Comparison of ENCODE assay signal across 1 cellular context in genomic region chr7:6447589-6448210, GRCh38.
TF ChIP-seq lines count a peak whose summit lies in the region.

Gene DAGLB (minus strand): TSS chr7:6447954. CDS start chr7:6447842, 112 bp downstream.

TF ChIP-seq in HepG2, 621 proteins besides CTCF, POLR2A, EP300 and RAD21 (continued from another document and continues in another):
- no peak for TF ChIP-seq ZBTB44 (CRISPR knock-in tag; IDR thresholded peaks at IDR 0.05)
- TF ChIP-seq HDAC1 (CRISPR knock-in tag; IDR thresholded peaks at IDR 0.05) = no peak; the same call in none of the 2 replicates
- no peak for TF ChIP-seq CENPBD1 (CRISPR knock-in tag; IDR thresholded peaks at IDR 0.05; ENCODE audit: borderline replicate concordance, low read depth)
- TF ChIP-seq FOXO4 (CRISPR knock-in tag; conservative IDR thresholded peaks at IDR 0.05) = no peak
- TF ChIP-seq THYN1 (CRISPR knock-in tag; IDR thresholded peaks at IDR 0.05; ENCODE audit: borderline replicate concordance, low read depth) = no peak
- TF ChIP-seq ZBTB42 (CRISPR knock-in tag; IDR thresholded peaks at IDR 0.05) = no peak
- TF ChIP-seq HNRNPUL1 (IDR thresholded peaks at IDR 0.05; ENCODE audit: low read depth, low read length) = no peak
- no peak for TF ChIP-seq PREB (CRISPR knock-in tag; IDR thresholded peaks at IDR 0.05)
- no peak for TF ChIP-seq CREB3 (CRISPR knock-in tag; IDR thresholded peaks at IDR 0.05)
- no peak for TF ChIP-seq SCMH1 (CRISPR knock-in tag; IDR thresholded peaks at IDR 0.05; ENCODE audit: borderline replicate concordance)
- TF ChIP-seq ZNF652 (CRISPR knock-in tag; IDR thresholded peaks at IDR 0.05; ENCODE audit: borderline replicate concordance, low read depth) = no peak
- no peak for TF ChIP-seq ZNF580 (CRISPR knock-in tag; IDR thresholded peaks at IDR 0.05; ENCODE audit: borderline replicate concordance, low read depth)
- TF ChIP-seq MEF2D (CRISPR knock-in tag; IDR thresholded peaks at IDR 0.05) = no peak
- no peak for TF ChIP-seq RBM22 (optimal IDR thresholded peaks at IDR 0.05; ENCODE audit: low read length)
- TF ChIP-seq SP140L (CRISPR knock-in tag; IDR thresholded peaks at IDR 0.05; ENCODE audit: borderline replicate concordance) = no peak
- no peak for TF ChIP-seq KDM1A (CRISPR knock-in tag; IDR thresholded peaks at IDR 0.05)
- TF ChIP-seq ZKSCAN1 (IDR thresholded peaks at IDR 0.05; ENCODE audit: low read length) = no peak; the same call in 1 of the 2 replicates
- no peak for TF ChIP-seq ZNF292 (CRISPR knock-in tag; IDR thresholded peaks at IDR 0.05; ENCODE audit: borderline replicate concordance, low read depth)
- no peak; the same call in 1 of the 2 replicates for TF ChIP-seq MLXIP (CRISPR knock-in tag; IDR thresholded peaks at IDR 0.05; ENCODE audit: borderline replicate concordance)
- peak; percentile 68; the same call in 1 of the 2 replicates for TF ChIP-seq ZNF607 (CRISPR knock-in tag; IDR thresholded peaks at IDR 0.05; ENCODE audit: borderline replicate concordance)
- TF ChIP-seq ZNF318 (CRISPR knock-in tag; IDR thresholded peaks at IDR 0.05) = 0 out of 2 replicates have a peak, but pooled peaks have one; percentile 37
- TF ChIP-seq MAFG (CRISPR knock-in tag; IDR thresholded peaks at IDR 0.05) = no peak
- no peak for TF ChIP-seq CREM (IDR thresholded peaks at IDR 0.05)
- TF ChIP-seq CREM (CRISPR knock-in tag; IDR thresholded peaks at IDR 0.05) = no peak
- no peak for TF ChIP-seq ASH2L (IDR thresholded peaks at IDR 0.05; ENCODE audit: insufficient read length, low read depth, low read length)
- TF ChIP-seq ZFP36L1 (CRISPR knock-in tag; IDR thresholded peaks at IDR 0.05) = no peak; the same call in 1 of the 2 replicates
- 0 out of 2 replicates have a peak, but pooled peaks have one; percentile 59 for TF ChIP-seq PAX8 (CRISPR knock-in tag; IDR thresholded peaks at IDR 0.05; ENCODE audit: borderline replicate concordance)
- no peak for TF ChIP-seq ZXDC (CRISPR knock-in tag; IDR thresholded peaks at IDR 0.05)
- no peak for TF ChIP-seq ZNF556 (CRISPR knock-in tag; IDR thresholded peaks at IDR 0.05; ENCODE audit: borderline replicate concordance)
- no peak for TF ChIP-seq NAIF1 (CRISPR knock-in tag; IDR thresholded peaks at IDR 0.05; ENCODE audit: borderline replicate concordance)
- TF ChIP-seq ATF3 (CRISPR knock-in tag; IDR thresholded peaks at IDR 0.05) = no peak
- no peak for TF ChIP-seq MLX (CRISPR knock-in tag; IDR thresholded peaks at IDR 0.05)
